4 cellular contexts compared by ENCODE assay signal in genomic region chr9:33385979-33386640, GRCh38. TPM values are rescaled to one million over a fixed set of nuclear protein-coding genes. Genes with fewer than 3 reads are reported as not detected.
"Had no signal": no experiment of that assay in that cellular context is flagged by ENCODE, and none has a peak within 500 bp of the region (broad histone marks: within the 10 kb centered on the region; RNA-seq: fewer than 3 reads in every experiment).

No MANE protein-coding gene starts in this region.

RNA-seq across cellular contexts. Expression of gene AQP7, which starts 16.3 kb away (rescaled TPM):
- total RNA-seq: activated naive CD8-positive, alpha-beta T cell treated with anti-CD3 and anti-CD28 coated beads, Interleukin-2, amount 10 ng/mL, durations not matched to agents 7 days and 5 days; activated T-cell treated with anti-CD3 and anti-CD28 coated beads, Interleukin-2, amount 50 U/mL, for 72 hours; fibroblast of villous mesenchyme had no signal
- polyA plus RNA-seq: endothelial cell of umbilical vein had no signal
